Comparison of ENCODE assay signal across 8 cellular contexts in the genomic region with DNA sequence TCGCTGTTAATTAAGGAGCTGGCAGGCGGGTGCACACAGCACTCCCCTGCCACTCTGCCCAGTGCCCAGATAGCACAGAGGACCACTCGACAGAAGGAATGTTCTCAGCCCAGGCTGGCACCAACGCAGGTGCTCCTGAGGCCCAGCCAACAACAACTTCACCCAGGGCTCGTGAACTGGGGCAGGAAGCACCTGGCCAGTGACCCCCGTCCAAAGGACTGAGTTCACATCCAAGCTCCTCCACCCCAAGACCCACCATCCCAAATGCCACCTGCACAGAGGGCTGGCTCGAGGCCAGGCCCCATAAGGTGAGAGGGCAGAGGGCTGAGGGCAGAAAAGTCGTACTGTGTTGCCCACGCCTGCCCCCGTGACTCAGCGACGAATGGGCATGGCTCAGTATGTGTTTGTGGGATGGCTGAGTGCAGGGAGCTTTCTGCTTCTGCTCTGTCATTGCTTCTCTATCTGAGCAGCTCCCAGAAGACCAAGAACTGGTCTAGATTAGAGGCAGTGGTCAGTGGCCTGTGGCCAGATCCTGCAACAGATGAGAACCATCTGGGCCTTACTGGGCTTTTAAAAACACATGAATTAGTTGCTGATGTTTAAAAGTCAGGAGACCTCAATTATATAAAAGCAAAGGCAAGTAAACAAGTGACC.
DNase-seq lines count a peak whose midpoint lies in the region; ATAC-seq and TF ChIP-seq lines count a peak whose summit lies in the region.

No MANE protein-coding gene starts in this region.

- no peak for ATAC-seq in GM19463 (IDR thresholded peaks at IDR 0.05; ENCODE audit: unreplicated experiment)

- no peak for TF ChIP-seq CTCF in Peyer's patch (IDR thresholded peaks at IDR 0.05)
- no peak for TF ChIP-seq CTCF in right atrium auricular region (IDR thresholded peaks at IDR 0.05)

- peaks cover 0 to 43% (median 0%) of the 10 kb centered on the region in 3 donors for H3K36me3 ChIP-seq in Peyer's patch
- H3K36me3 ChIP-seq in right atrium auricular region: peaks cover 47% of the 10 kb centered on the region

- peak overlapping the region; percentile 77 to 90 (median 86) for H3K27ac ChIP-seq in Peyer's patch
- peak overlapping the region; percentile 95 for H3K27ac ChIP-seq in angular gyrus (ENCODE audit: low read depth, low read length)
- peak overlapping the region; percentile 85 to 86 for H3K27ac ChIP-seq in right atrium auricular region

- H3K9me3 ChIP-seq in Peyer's patch: no peaks in the 10 kb centered on the region
- no peaks in the 10 kb centered on the region for H3K9me3 ChIP-seq in right atrium auricular region

- H3K4me3 ChIP-seq in Peyer's patch: no peak overlapping the region
- H3K4me3 ChIP-seq in right atrium auricular region: no peak overlapping the region

- DNase-seq in COLO668 (lab: John Stamatoyannopoulos, UW; ENCODE audit: unreplicated experiment) (peak; percentile 19), Peyer's patch (peak; percentile 44 to 69 (median 55)), right atrium auricular region (ENCODE audit: low spot score) (peak; percentile 89), iPS-NIHi11 (ENCODE audit: low spot score) (no peak), GM19240 (ENCODE audit: insufficient read length, low spot score) (no peak)
- peak in 2 of 3 donors; percentile 30 to 38 for DNase-seq in stimulated activated CD4-positive, alpha-beta T cell treated with anti-CD3 and anti-CD28 coated beads, Interleukin-12 subunit alpha, Interleukin-12 subunit beta, amount 100 ng/mL, for 48 hours (ENCODE audit: low read depth in 2 of 3, low spot score in 1 of 3)

- TF ChIP-seq POLR2A in Peyer's patch (IDR thresholded peaks at IDR 0.05): no peak

- no peaks in the 10 kb centered on the region for H3K27me3 ChIP-seq in Peyer's patch
- no peaks in the 10 kb centered on the region for H3K27me3 ChIP-seq in right atrium auricular region

- peaks cover 6 to 41% (median 35%) of the 10 kb centered on the region in 4 donors for H3K4me1 ChIP-seq in Peyer's patch
- H3K4me1 ChIP-seq in right atrium auricular region: peaks cover 0 to 47% of the 10 kb centered on the region in 2 donors

Comparison
In these comparisons a context has a peak if more than half of its experiments do, and no peak if none do; other contexts are left out.
1. DNase-seq: peak in COLO668 (single experiment), Peyer's patch (3 of 3), right atrium auricular region (single experiment) and stimulated activated CD4-positive, alpha-beta T cell treated with anti-CD3 and anti-CD28 coated beads, Interleukin-12 subunit alpha, Interleukin-12 subunit beta, amount 100 ng/mL, for 48 hours (2 of 3); none in iPS-NIHi11 (single experiment) and GM19240 (single experiment).
2. Peak in every context shown above with its lines, with median percentiles within 50 percentile points of each other: H3K27ac ChIP-seq.